9 cellular contexts compared by ENCODE assay signal in genomic region chr6:27545271-27546046, GRCh38.
A peak's percentile ranks its signal among the peaks of the same experiment; 100 is the strongest.
DNase-seq lines count a peak whose midpoint lies in the region; ATAC-seq and TF ChIP-seq lines count a peak whose summit lies in the region.
"Had no signal": no experiment of that assay in that cellular context is flagged by ENCODE, and none has a peak within 500 bp of the region (broad histone marks: within the 10 kb centered on the region; RNA-seq: fewer than 3 reads in every experiment).

No MANE protein-coding gene starts in this region.

- H3K9ac ChIP-seq in colonic mucosa (ENCODE audit: low read depth in 2 of 2, low read length in 2 of 2), result no peak overlapping the region
- H3K9ac ChIP-seq: BLaER1 had no signal

- H3K4me1 ChIP-seq in colonic mucosa, result no peaks in the 10 kb centered on the region
- no peaks in the 10 kb centered on the region for H3K4me1 ChIP-seq in ascending aorta
- H3K4me1 ChIP-seq: BLaER1 had no signal

- no peaks in the 10 kb centered on the region for H3K9me3 ChIP-seq in colonic mucosa
- no peaks in the 10 kb centered on the region for H3K9me3 ChIP-seq in ascending aorta

- DNase-seq in NCI-H2081 (lab: John Stamatoyannopoulos, UW), result peak; percentile 7 to 20
- DNase-seq in NCI-H2081 treated with DMSO at 0.1 percent for 48 hours (lab: John Stamatoyannopoulos, UW), result no peak
- peak; percentile 77 for DNase-seq in NCI-H226
- peak; percentile 40 for DNase-seq in colonic mucosa
- DNase-seq in skeletal muscle cell (ENCODE audit: low read depth), result no peak
- DNase-seq in nucleus accumbens (lab: John Stamatoyannopoulos, UW), result no peak
- DNase-seq in ascending aorta (ENCODE audit: low spot score in 2 of 2), result no peak

- H3K36me3 ChIP-seq in colonic mucosa (no peaks in the 10 kb centered on the region), ascending aorta (no peaks in the 10 kb centered on the region)
- H3K36me3 ChIP-seq: BLaER1 had no signal

- H3K27ac ChIP-seq in colonic mucosa (no peak overlapping the region), ascending aorta (no peak overlapping the region)
- H3K27ac ChIP-seq: BLaER1 had no signal

- H3K4me3 ChIP-seq in colonic mucosa, result no peak overlapping the region
- H3K4me3 ChIP-seq in skeletal muscle cell (ENCODE audit: low read depth, low read length), result peak overlapping the region; percentile 43
- peak overlapping the region in 1 of 2 donors; percentile 23 for H3K4me3 ChIP-seq in ascending aorta
- H3K4me3 ChIP-seq: BLaER1 had no signal

- TF ChIP-seq CTCF in colonic mucosa (IDR thresholded peaks at IDR 0.05), result no peak
- no peak for TF ChIP-seq CTCF in ascending aorta (IDR thresholded peaks at IDR 0.05)

- no peak for ATAC-seq in HG02678 (IDR thresholded peaks at IDR 0.05; ENCODE audit: unreplicated experiment)

- intact Hi-C loops in colonic mucosa (cut with DNase I), result no loop called here
- intact Hi-C loops in ascending aorta (cut with DNase I), result no loop called here

- H3K27me3 ChIP-seq in colonic mucosa, result peaks cover 36% of the 10 kb centered on the region
- H3K27me3 ChIP-seq in ascending aorta, result no peaks in the 10 kb centered on the region
- H3K27me3 ChIP-seq: BLaER1 had no signal

Comparison
In these comparisons a context has a peak if more than half of its experiments do, and no peak if none do; other contexts are left out.
1. DNase-seq: peak in NCI-H2081 (2 of 2), NCI-H226 (single experiment) and colonic mucosa (single experiment); none in NCI-H2081 treated with DMSO at 0.1 percent for 48 hours (single experiment), skeletal muscle cell (single experiment), nucleus accumbens (0 of 56) and ascending aorta (0 of 2).